14 cellular contexts compared by ENCODE assay signal in the genomic region with DNA sequence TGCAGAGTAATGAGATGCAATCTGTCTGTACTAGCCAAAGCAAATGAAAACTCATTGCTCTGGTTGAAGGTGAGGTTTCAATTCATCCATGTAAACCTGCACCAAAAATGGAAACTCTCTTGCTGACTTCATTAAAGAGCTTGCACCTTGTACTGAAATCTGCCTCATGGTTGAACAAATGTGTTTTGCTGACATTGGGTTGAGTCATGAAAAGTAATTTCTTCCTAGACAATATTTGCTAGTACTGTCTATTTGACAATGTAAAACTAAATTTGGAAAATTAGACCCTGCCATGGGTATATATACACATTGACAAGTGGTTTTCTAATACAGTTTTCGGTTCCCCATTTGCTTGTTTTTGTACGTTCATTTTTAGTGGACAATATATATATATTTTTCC. TPM values are rescaled to one million over a fixed set of nuclear protein-coding genes. Genes with fewer than 3 reads are reported as not detected.
"Had no signal": no experiment of that assay in that cellular context is flagged by ENCODE, and none has a peak within 500 bp of the region (broad histone marks: within the 10 kb centered on the region; RNA-seq: fewer than 3 reads in every experiment).

No MANE protein-coding gene starts in this region.

- DNase-seq: activated CD4-positive, alpha-beta T cell treated with anti-CD3 and anti-CD28 coated beads, Interleukin-2, amount 50 U/mL, for 1 hour; activated CD8-positive, alpha-beta memory T cell treated with anti-CD3 and anti-CD28 coated beads, Interleukin-2, amount 50 U/mL, for 4 hours; activated naive CD4-positive, alpha-beta T cell treated with anti-CD3 and anti-CD28 coated beads for 36 hours; activated T-cell treated with anti-CD3 and anti-CD28 coated beads, Interleukin-2, amount 50 U/mL, for 4 hours; body of pancreas; effector memory CD8-positive, alpha-beta T cell; left ventricle myocardium superior; retina; stimulated activated CD4-positive, alpha-beta T cell treated with anti-CD3 and anti-CD28 coated beads, Interleukin-12 subunit alpha, Interleukin-12 subunit beta, amount 100 ng/mL, for 4 hours; stimulated activated CD4-positive, alpha-beta T cell treated with anti-CD3 and anti-CD28 coated beads, Interleukin-1b, Interleukin-23, amount 100 ng/mL, for 48 hours; transverse colon; uterus had no signal

- ATAC-seq: activated T-cell treated with anti-CD3 and anti-CD28 coated beads, Interleukin-2, amount 50 U/mL, for 4 hours; body of pancreas; effector memory CD8-positive, alpha-beta T cell; left ventricle myocardium superior had no signal

RNA-seq across cellular contexts. Expression of a gene that starts 33.3 kb away (rescaled TPM):
- total RNA-seq: activated naive CD4-positive, alpha-beta T cell treated with anti-CD3 and anti-CD28 coated beads for 36 hours; activated T-cell treated with anti-CD3 and anti-CD28 coated beads, Interleukin-2, amount 50 U/mL, for 4 hours; dermis microvascular lymphatic vessel endothelial cell; fibroblast of villous mesenchyme had no signal
